In the genomic region with DNA sequence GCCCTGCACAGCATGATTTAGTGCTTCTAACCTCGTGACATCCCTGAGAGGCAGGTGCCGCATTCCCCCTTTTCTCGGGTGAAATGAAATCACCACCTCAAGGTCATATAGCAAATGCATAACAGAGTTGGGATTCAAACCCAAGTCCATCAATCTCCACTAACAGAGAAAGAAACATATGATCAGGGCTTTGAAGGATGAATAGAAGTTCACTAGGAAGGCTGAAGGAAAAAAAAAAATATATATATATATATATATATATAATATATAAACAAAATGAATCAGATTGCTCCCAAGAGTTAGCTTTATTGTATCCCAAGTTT, we compare ENCODE assay signal across 13 cellular contexts. TPM values are rescaled to one million over a fixed set of nuclear protein-coding genes. Genes with fewer than 3 reads are reported as not detected.
"Had no signal": no experiment of that assay in that cellular context is flagged by ENCODE, and none has a peak within 500 bp of the region (broad histone marks: within the 10 kb centered on the region; RNA-seq: fewer than 3 reads in every experiment).

No MANE protein-coding gene starts in this region.

- H3K4me2 ChIP-seq: PC-9 had no signal

- H2AFZ ChIP-seq: PC-9 had no signal

- H3K4me3 ChIP-seq: cardiac muscle cell, PC-9 had no signal

- DNase-seq: NCI-H2081 treated with DMSO at 0.1 percent for 48 hours, NCI-H446 treated with DMSO at 0.1 percent for 48 hours, SIG-M5 had no signal

- H3K36me3 ChIP-seq: cardiac muscle cell, WERI-Rb-1 had no signal

- H3K27ac ChIP-seq: cardiac muscle cell, RWPE1, WERI-Rb-1 had no signal

RNA-seq across cellular contexts. Expression of a gene that starts 12.1 kb away (rescaled TPM):
- total RNA-seq: activated CD8-positive, alpha-beta memory T cell treated with anti-CD3 and anti-CD28 coated beads, Interleukin-2, amount 10 ng/mL, durations not matched to agents 7 days and 5 days; T-helper 1 cell treated with Interleukin-12 subunit alpha and Interleukin-12 subunit beta and Interleukin-4 antibody, amounts not matched to agents 30 ng/mL and 1 ng/mL, for 36 hours had no signal

RNA-seq across cellular contexts. Expression of a gene that starts 23.8 kb away (rescaled TPM):
- total RNA-seq: activated CD4-positive, alpha-beta memory T cell treated with anti-CD3 and anti-CD28 coated beads, Interleukin-2, amount 10 ng/mL, durations not matched to agents 7 days and 5 days; activated CD8-positive, alpha-beta memory T cell treated with anti-CD3 and anti-CD28 coated beads, Interleukin-2, amount 10 ng/mL, durations not matched to agents 7 days and 5 days; activated naive CD8-positive, alpha-beta T cell treated with anti-CD3 and anti-CD28 coated beads for 36 hours; SK-MEL-5; T-helper 1 cell treated with Interleukin-12 subunit alpha and Interleukin-12 subunit beta and Interleukin-4 antibody, amounts not matched to agents 30 ng/mL and 1 ng/mL, for 36 hours; T-helper 2 cell treated with Interferon-gamma antibody and Interleukin-4, amounts not matched to agents 100 ng/mL and 5 ng/mL, for 36 hours had no signal
- polyA plus RNA-seq: cardiac muscle cell had no signal
